1 cellular context compared by ENCODE assay signal in the genomic region with DNA sequence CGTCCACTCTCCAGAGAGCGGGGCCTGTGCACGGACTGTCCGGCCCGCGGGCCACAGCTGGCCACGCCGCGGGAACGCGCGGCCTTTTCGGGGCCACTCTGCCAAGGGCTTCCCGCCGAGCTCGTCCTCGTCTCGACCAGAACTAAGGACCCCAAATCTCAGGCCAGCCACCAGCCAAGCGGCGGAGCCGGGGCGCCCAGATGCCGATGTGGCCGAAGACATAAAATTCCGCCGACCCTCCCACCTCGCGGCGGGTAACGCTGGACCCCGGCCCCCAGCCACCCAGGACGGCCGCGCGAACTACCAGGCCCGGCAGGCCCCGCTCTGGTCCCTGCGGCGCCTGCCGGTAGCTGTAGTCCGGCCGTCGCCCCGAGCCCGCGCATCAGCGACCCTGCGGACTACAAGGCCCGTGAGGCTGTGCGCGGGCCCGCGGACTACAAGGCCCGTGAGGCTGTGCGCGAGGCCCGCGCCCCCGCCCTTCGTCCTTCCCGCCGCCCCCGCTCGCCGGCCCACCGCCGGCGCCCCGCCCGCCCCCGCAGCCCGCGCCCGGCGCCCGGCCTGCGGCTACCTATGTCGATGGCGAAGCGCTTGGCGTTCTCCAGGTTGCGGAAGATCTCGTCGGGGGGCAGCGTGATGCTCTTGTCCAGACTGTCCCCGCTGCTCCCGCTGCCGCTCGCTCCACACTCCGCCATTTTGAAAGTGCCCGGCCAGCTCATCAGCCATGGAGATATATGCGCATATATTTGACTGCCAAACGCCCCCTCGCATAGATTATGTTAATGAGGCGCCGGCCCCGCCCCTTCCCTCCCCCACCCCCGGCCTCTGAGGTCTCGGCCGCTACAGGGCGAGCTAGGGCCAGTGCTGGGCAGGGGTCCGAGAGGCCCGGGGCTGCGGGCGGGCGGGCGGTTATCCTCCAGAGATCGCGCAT.
TF ChIP-seq lines count a peak whose summit lies in the region.

A gene (minus strand): TSS at position 701 of the 928 bp plus-strand sequence. CDS start 9 bp downstream, at position 692.

TF ChIP-seq in K562, 482 proteins besides CTCF, POLR2A, EP300 and RAD21 (continued from another document and continues in another):
- TF ChIP-seq, protein P1, sequence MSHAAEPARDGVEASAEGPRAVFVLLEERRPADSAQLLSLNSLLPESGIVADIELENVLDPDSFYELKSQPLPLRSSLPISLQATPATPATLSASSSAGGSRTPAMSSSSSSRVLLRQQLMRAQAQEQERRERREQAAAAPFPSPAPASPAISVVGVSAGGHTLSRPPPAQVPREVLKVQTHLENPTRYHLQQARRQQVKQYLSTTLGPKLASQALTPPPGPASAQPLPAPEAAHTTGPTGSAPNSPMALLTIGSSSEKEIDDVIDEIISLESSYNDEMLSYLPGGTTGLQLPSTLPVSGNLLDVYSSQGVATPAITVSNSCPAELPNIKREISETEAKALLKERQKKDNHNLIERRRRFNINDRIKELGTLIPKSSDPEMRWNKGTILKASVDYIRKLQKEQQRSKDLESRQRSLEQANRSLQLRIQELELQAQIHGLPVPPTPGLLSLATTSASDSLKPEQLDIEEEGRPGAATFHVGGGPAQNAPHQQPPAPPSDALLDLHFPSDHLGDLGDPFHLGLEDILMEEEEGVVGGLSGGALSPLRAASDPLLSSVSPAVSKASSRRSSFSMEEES (CRISPR knock-in tag; IDR thresholded peaks at IDR 0.05) = 0 out of 2 replicates have a peak, but pooled peaks have one; percentile 0
- TF ChIP-seq TBL1XR1 (IDR thresholded peaks at IDR 0.05; ENCODE audit: low read length in 2 of 2) (0 out of 4 replicates have a peak, but pooled peaks of 1 of the 2 experiments have one; percentile 45), ZFP30 (CRISPR knock-in tag; IDR thresholded peaks at IDR 0.05; ENCODE audit: borderline replicate concordance) (no peak), SMAD4 (CRISPR knock-in tag; conservative IDR thresholded peaks at IDR 0.05) (peak; percentile 89), DNMT1 (IDR thresholded peaks at IDR 0.05) (no peak), ZNF174 (CRISPR knock-in tag; IDR thresholded peaks at IDR 0.05) (no peak), HDAC2 (IDR thresholded peaks at IDR 0.05) (no peak), KLF13 (tag; IDR thresholded peaks at IDR 0.05; ENCODE audit: borderline replicate concordance, low read depth) (peak; percentile 55; the same call in 1 of the 2 replicates), FOXJ2 (tag; IDR thresholded peaks at IDR 0.05) (peak; percentile 95), DIDO1 (tag; IDR thresholded peaks at IDR 0.05; ENCODE audit: low read depth) (peak; percentile 70; the same call in 1 of the 2 replicates), SUPT5H (IDR thresholded peaks at IDR 0.05) (peak; percentile 82), HSF4 (CRISPR knock-in tag; IDR thresholded peaks at IDR 0.05; ENCODE audit: borderline replicate concordance) (no peak; the same call in 1 of the 2 replicates), GATAD2A (IDR thresholded peaks at IDR 0.05) (no peak), WHSC1 (IDR thresholded peaks at IDR 0.05; ENCODE audit: low read length) (no peak), ZBTB8A (IDR thresholded peaks at IDR 0.05; ENCODE audit: partially characterized antibody) (no peak), PHF8 (IDR thresholded peaks at IDR 0.05; ENCODE audit: borderline replicate concordance, low read length) (peak; percentile 68; the same call in 1 of the 2 replicates), HEY1 (CRISPR knock-in tag; IDR thresholded peaks at IDR 0.05; ENCODE audit: borderline replicate concordance) (no peak), SMARCA4 (IDR thresholded peaks at IDR 0.05) (no peak), SRSF7 (optimal IDR thresholded peaks at IDR 0.05; ENCODE audit: low read depth, low read length) (no peak), SP2 (IDR thresholded peaks at IDR 0.05; ENCODE audit: extremely low read depth, low read depth, low read length, poor library complexity, severe bottlenecking) (peak; percentile 16), NR1H2 (CRISPR knock-in tag; IDR thresholded peaks at IDR 0.05) (no peak), ZFX (CRISPR knock-in tag; IDR thresholded peaks at IDR 0.05) (peak; percentile 79), C11orf30 (IDR thresholded peaks at IDR 0.05; ENCODE audit: low read depth) (no peak), JUN (IDR thresholded peaks at IDR 0.05; ENCODE audit: borderline replicate concordance, low read depth, low read length) (peak; percentile 31; the same call in 1 of the 2 replicates), JUN (CRISPR knock-in tag; IDR thresholded peaks at IDR 0.05; ENCODE audit: borderline replicate concordance) (no peak), BHLHE40 (IDR thresholded peaks at IDR 0.05; ENCODE audit: low read length) (no peak), ZNF668 (CRISPR knock-in tag; IDR thresholded peaks at IDR 0.05) (no peak), CEBPB (tag; IDR thresholded peaks at IDR 0.05) (no peak), RBM15 (IDR thresholded peaks at IDR 0.05; ENCODE audit: insufficient read depth, low read length) (no peak)
- TF ChIP-seq, protein P2, sequence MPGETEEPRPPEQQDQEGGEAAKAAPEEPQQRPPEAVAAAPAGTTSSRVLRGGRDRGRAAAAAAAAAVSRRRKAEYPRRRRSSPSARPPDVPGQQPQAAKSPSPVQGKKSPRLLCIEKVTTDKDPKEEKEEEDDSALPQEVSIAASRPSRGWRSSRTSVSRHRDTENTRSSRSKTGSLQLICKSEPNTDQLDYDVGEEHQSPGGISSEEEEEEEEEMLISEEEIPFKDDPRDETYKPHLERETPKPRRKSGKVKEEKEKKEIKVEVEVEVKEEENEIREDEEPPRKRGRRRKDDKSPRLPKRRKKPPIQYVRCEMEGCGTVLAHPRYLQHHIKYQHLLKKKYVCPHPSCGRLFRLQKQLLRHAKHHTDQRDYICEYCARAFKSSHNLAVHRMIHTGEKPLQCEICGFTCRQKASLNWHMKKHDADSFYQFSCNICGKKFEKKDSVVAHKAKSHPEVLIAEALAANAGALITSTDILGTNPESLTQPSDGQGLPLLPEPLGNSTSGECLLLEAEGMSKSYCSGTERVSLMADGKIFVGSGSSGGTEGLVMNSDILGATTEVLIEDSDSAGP (CRISPR knock-in tag; IDR thresholded peaks at IDR 0.05) = no peak
- TF ChIP-seq, protein P3, sequence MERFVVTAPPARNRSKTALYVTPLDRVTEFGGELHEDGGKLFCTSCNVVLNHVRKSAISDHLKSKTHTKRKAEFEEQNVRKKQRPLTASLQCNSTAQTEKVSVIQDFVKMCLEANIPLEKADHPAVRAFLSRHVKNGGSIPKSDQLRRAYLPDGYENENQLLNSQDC (CRISPR knock-in tag; IDR thresholded peaks at IDR 0.05) = no peak
- TF ChIP-seq, protein P4, sequence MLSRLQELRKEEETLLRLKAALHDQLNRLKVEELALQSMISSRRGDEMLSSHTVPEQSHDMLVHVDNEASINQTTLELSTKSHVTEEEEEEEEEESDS (CRISPR knock-in tag; IDR thresholded peaks at IDR 0.05) = no peak
- TF ChIP-seq, protein P5, sequence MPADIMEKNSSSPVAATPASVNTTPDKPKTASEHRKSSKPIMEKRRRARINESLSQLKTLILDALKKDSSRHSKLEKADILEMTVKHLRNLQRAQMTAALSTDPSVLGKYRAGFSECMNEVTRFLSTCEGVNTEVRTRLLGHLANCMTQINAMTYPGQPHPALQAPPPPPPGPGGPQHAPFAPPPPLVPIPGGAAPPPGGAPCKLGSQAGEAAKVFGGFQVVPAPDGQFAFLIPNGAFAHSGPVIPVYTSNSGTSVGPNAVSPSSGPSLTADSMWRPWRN (IDR thresholded peaks at IDR 0.05; ENCODE audit: low read depth) = no peak
- TF ChIP-seq, protein P6, sequence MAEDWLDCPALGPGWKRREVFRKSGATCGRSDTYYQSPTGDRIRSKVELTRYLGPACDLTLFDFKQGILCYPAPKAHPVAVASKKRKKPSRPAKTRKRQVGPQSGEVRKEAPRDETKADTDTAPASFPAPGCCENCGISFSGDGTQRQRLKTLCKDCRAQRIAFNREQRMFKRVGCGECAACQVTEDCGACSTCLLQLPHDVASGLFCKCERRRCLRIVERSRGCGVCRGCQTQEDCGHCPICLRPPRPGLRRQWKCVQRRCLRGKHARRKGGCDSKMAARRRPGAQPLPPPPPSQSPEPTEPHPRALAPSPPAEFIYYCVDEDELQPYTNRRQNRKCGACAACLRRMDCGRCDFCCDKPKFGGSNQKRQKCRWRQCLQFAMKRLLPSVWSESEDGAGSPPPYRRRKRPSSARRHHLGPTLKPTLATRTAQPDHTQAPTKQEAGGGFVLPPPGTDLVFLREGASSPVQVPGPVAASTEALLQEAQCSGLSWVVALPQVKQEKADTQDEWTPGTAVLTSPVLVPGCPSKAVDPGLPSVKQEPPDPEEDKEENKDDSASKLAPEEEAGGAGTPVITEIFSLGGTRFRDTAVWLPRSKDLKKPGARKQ (CRISPR knock-in tag; IDR thresholded peaks at IDR 0.05) = no peak
- TF ChIP-seq, protein P7, sequence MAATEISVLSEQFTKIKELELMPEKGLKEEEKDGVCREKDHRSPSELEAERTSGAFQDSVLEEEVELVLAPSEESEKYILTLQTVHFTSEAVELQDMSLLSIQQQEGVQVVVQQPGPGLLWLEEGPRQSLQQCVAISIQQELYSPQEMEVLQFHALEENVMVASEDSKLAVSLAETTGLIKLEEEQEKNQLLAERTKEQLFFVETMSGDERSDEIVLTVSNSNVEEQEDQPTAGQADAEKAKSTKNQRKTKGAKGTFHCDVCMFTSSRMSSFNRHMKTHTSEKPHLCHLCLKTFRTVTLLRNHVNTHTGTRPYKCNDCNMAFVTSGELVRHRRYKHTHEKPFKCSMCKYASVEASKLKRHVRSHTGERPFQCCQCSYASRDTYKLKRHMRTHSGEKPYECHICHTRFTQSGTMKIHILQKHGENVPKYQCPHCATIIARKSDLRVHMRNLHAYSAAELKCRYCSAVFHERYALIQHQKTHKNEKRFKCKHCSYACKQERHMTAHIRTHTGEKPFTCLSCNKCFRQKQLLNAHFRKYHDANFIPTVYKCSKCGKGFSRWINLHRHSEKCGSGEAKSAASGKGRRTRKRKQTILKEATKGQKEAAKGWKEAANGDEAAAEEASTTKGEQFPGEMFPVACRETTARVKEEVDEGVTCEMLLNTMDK (IDR thresholded peaks at IDR 0.05; ENCODE audit: borderline replicate concordance, insufficient read depth, low read depth, low read length, poor library complexity, severe bottlenecking) = no peak
- TF ChIP-seq, protein P8, sequence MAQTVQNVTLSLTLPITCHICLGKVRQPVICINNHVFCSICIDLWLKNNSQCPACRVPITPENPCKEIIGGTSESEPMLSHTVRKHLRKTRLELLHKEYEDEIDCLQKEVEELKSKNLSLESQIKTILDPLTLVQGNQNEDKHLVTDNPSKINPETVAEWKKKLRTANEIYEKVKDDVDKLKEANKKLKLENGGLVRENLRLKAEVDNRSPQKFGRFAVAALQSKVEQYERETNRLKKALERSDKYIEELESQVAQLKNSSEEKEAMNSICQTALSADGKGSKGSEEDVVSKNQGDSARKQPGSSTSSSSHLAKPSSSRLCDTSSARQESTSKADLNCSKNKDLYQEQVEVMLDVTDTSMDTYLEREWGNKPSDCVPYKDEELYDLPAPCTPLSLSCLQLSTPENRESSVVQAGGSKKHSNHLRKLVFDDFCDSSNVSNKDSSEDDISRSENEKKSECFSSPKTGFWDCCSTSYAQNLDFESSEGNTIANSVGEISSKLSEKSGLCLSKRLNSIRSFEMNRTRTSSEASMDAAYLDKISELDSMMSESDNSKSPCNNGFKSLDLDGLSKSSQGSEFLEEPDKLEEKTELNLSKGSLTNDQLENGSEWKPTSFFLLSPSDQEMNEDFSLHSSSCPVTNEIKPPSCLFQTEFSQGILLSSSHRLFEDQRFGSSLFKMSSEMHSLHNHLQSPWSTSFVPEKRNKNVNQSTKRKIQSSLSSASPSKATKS (CRISPR knock-in tag; IDR thresholded peaks at IDR 0.05) = no peak
- TF ChIP-seq, protein P9, sequence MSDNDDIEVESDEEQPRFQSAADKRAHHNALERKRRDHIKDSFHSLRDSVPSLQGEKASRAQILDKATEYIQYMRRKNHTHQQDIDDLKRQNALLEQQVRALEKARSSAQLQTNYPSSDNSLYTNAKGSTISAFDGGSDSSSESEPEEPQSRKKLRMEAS (CRISPR knock-in tag; IDR thresholded peaks at IDR 0.05) = no peak
- TF ChIP-seq, protein P10, sequence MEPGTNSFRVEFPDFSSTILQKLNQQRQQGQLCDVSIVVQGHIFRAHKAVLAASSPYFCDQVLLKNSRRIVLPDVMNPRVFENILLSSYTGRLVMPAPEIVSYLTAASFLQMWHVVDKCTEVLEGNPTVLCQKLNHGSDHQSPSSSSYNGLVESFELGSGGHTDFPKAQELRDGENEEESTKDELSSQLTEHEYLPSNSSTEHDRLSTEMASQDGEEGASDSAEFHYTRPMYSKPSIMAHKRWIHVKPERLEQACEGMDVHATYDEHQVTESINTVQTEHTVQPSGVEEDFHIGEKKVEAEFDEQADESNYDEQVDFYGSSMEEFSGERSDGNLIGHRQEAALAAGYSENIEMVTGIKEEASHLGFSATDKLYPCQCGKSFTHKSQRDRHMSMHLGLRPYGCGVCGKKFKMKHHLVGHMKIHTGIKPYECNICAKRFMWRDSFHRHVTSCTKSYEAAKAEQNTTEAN (CRISPR knock-in tag; IDR thresholded peaks at IDR 0.05) = no peak
- TF ChIP-seq, protein P11, sequence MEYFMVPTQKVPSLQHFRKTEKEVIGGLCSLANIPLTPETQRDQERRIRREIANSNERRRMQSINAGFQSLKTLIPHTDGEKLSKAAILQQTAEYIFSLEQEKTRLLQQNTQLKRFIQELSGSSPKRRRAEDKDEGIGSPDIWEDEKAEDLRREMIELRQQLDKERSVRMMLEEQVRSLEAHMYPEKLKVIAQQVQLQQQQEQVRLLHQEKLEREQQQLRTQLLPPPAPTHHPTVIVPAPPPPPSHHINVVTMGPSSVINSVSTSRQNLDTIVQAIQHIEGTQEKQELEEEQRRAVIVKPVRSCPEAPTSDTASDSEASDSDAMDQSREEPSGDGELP (CRISPR knock-in tag; IDR thresholded peaks at IDR 0.05; ENCODE audit: borderline replicate concordance) = peak; percentile 66; the same call in 1 of the 2 replicates
- TF ChIP-seq, protein P12, sequence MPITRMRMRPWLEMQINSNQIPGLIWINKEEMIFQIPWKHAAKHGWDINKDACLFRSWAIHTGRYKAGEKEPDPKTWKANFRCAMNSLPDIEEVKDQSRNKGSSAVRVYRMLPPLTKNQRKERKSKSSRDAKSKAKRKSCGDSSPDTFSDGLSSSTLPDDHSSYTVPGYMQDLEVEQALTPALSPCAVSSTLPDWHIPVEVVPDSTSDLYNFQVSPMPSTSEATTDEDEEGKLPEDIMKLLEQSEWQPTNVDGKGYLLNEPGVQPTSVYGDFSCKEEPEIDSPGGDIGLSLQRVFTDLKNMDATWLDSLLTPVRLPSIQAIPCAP (CRISPR knock-in tag; IDR thresholded peaks at IDR 0.05; ENCODE audit: borderline replicate concordance) = no peak
- TF ChIP-seq, protein P13, sequence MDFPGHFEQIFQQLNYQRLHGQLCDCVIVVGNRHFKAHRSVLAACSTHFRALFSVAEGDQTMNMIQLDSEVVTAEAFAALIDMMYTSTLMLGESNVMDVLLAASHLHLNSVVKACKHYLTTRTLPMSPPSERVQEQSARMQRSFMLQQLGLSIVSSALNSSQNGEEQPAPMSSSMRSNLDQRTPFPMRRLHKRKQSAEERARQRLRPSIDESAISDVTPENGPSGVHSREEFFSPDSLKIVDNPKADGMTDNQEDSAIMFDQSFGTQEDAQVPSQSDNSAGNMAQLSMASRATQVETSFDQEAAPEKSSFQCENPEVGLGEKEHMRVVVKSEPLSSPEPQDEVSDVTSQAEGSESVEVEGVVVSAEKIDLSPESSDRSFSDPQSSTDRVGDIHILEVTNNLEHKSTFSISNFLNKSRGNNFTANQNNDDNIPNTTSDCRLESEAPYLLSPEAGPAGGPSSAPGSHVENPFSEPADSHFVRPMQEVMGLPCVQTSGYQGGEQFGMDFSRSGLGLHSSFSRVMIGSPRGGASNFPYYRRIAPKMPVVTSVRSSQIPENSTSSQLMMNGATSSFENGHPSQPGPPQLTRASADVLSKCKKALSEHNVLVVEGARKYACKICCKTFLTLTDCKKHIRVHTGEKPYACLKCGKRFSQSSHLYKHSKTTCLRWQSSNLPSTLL (IDR thresholded peaks at IDR 0.05) = no peak
